ENCODE assay signal across 29 cellular contexts in the genomic region with DNA sequence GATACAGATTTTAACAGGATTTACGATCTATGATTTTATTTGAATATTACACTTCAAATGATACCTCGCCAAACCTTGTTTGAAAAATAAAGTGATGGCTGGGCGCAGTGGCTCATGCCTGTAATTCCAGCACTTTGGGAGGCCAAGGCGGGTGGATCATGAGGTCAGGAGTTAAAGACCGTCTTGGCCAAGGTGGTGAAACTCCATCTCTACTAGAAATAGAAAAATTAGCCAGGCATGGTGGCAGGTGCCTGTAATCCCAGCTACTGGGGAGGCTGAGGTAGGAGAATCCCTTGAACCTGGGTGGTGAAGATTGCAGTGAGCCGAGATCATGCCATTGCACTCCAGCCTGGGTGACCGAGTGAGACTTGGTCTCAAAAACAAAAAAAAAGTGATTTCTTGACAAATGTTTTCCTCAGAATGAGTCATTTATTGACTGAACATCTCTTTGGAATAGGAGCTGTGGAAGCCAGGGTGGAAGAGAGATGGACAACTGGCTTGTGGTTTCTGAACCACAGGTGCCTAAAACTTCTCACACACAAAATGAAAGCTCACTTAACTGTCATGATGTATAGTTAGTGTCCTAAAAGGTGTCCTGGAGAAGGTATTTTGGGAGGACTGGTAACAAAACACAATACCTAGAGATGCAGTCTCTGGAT. TPM values are rescaled to one million over a fixed set of nuclear protein-coding genes. Genes with fewer than 3 reads are reported as not detected.
A peak's percentile ranks its signal among the peaks of the same experiment; 100 is the strongest.
DNase-seq lines count a peak whose midpoint lies in the region; ATAC-seq, FAIRE-seq and TF ChIP-seq lines count a peak whose summit lies in the region.
"Had no signal": no experiment of that assay in that cellular context is flagged by ENCODE, and none has a peak within 500 bp of the region (broad histone marks: within the 10 kb centered on the region; RNA-seq: fewer than 3 reads in every experiment).

No MANE protein-coding gene starts in this region.

- H4K20me1 ChIP-seq in GM23338 (replicated peaks; ENCODE audit: insufficient read depth) = no peaks in the 10 kb centered on the region; the same call in 1 of the 2 replicates
- no peaks in the 10 kb centered on the region for H4K20me1 ChIP-seq in KMS-11 (ENCODE audit: insufficient read depth)
- H4K20me1 ChIP-seq in astrocyte (ENCODE audit: insufficient read depth, low read length) = peaks cover 10% of the 10 kb centered on the region

- H3K27me3 Mint-ChIP-seq in GM23338 (ENCODE audit: insufficient read depth, low read depth, poor library complexity) (peaks cover 10% of the 10 kb centered on the region), astrocyte (ENCODE audit: low read depth, unreplicated experiment) (no peaks in the 10 kb centered on the region), progenitor cell of endocrine pancreas (no peaks in the 10 kb centered on the region)
- H3K27me3 Mint-ChIP-seq: activated naive CD4-positive, alpha-beta T cell treated with anti-CD3 and anti-CD28 coated beads, Interleukin-2, amount 10 ng/mL, durations not matched to agents 7 days and 5 days; stimulated activated memory B cell treated with anti-CD40 and anti-IgM and Interleukin-4, amounts not matched to agents 10 μg/mL and 1 μg/mL and 100 μg/mL, for 72 hours had no signal

- H3K79me2 ChIP-seq in GM23338 (replicated peaks; ENCODE audit: insufficient read depth) (peaks cover 75% of the 10 kb centered on the region), KMS-11 (ENCODE audit: insufficient read depth, low read depth) (peaks cover 54% of the 10 kb centered on the region; the same call in 1 of the 2 replicates), astrocyte (ENCODE audit: insufficient read depth, low read length) (peaks cover 47% of the 10 kb centered on the region)

- peak overlapping the region; percentile 0; the same call in 1 of the 2 replicates for H3K9ac ChIP-seq in KMS-11
- no peak overlapping the region for H3K9ac ChIP-seq in astrocyte (ENCODE audit: low read length)

- H3K9me3 Mint-ChIP-seq in GM23338 (no peaks in the 10 kb centered on the region; the same call in 1 of the 3 replicates), astrocyte (ENCODE audit: unreplicated experiment) (no peaks in the 10 kb centered on the region), progenitor cell of endocrine pancreas (ENCODE audit: low read depth) (no peaks in the 10 kb centered on the region)
- H3K9me3 Mint-ChIP-seq: activated naive CD4-positive, alpha-beta T cell treated with anti-CD3 and anti-CD28 coated beads, Interleukin-2, amount 10 ng/mL, durations not matched to agents 7 days and 5 days; stimulated activated memory B cell treated with anti-CD40 and anti-IgM and Interleukin-4, amounts not matched to agents 10 μg/mL and 1 μg/mL and 100 μg/mL, for 72 hours had no signal

- H3K27ac Mint-ChIP-seq in GM23338 (no peak overlapping the region), astrocyte (ENCODE audit: unreplicated experiment) (peak overlapping the region; percentile 41), progenitor cell of endocrine pancreas (peak overlapping the region; percentile 57)
- H3K27ac Mint-ChIP-seq: activated naive CD4-positive, alpha-beta T cell treated with anti-CD3 and anti-CD28 coated beads, Interleukin-2, amount 10 ng/mL, durations not matched to agents 7 days and 5 days; stimulated activated memory B cell treated with anti-CD40 and anti-IgM and Interleukin-4, amounts not matched to agents 10 μg/mL and 1 μg/mL and 100 μg/mL, for 72 hours had no signal

- H3K36me3 ChIP-seq in GM23338 (ENCODE audit: insufficient read depth) = peaks cover 3% of the 10 kb centered on the region; the same call in 1 of the 2 replicates
- no peaks in the 10 kb centered on the region for H3K36me3 ChIP-seq in KMS-11 (ENCODE audit: insufficient read depth)
- no peaks in the 10 kb centered on the region for H3K36me3 ChIP-seq in astrocyte (ENCODE audit: insufficient read depth, low read length)
- H3K36me3 ChIP-seq: cardiac muscle cell, esophagus muscularis mucosa, right lobe of liver, thoracic aorta, WERI-Rb-1 had no signal

- no peaks in the 10 kb centered on the region for H3K9me3 ChIP-seq in astrocyte (ENCODE audit: insufficient read depth, low read depth, low read length)
- H3K9me3 ChIP-seq: esophagus muscularis mucosa, right lobe of liver, thoracic aorta had no signal

- TF ChIP-seq CTCF in GM23338 (conservative IDR thresholded peaks at IDR 0.05; ENCODE audit: low read depth in 2 of 2) (no peak), KMS-11 (conservative IDR thresholded peaks at IDR 0.05; ENCODE audit: low read depth, low read length) (no peak), astrocyte (IDR thresholded peaks at IDR 0.05; ENCODE audit: insufficient read depth, low read depth, low read length) (no peak), progenitor cell of endocrine pancreas (IDR thresholded peaks at IDR 0.05; ENCODE audit: unreplicated experiment) (no peak)

- H3K4me3 Mint-ChIP-seq in GM23338 = no peak overlapping the region
- no peak overlapping the region for H3K4me3 Mint-ChIP-seq in astrocyte (ENCODE audit: unreplicated experiment)
- no peak overlapping the region for H3K4me3 Mint-ChIP-seq in progenitor cell of endocrine pancreas (ENCODE audit: low read depth)
- H3K4me3 Mint-ChIP-seq: activated naive CD4-positive, alpha-beta T cell treated with anti-CD3 and anti-CD28 coated beads, Interleukin-2, amount 10 ng/mL, durations not matched to agents 7 days and 5 days; stimulated activated memory B cell treated with anti-CD40 and anti-IgM and Interleukin-4, amounts not matched to agents 10 μg/mL and 1 μg/mL and 100 μg/mL, for 72 hours had no signal

- H3K36me3 Mint-ChIP-seq in GM23338 (ENCODE audit: low read depth) (peaks cover 14% of the 10 kb centered on the region; the same call in 2 of the 3 replicates), astrocyte (ENCODE audit: low read depth, unreplicated experiment) (no peaks in the 10 kb centered on the region), progenitor cell of endocrine pancreas (ENCODE audit: insufficient read depth) (peaks cover 2% of the 10 kb centered on the region)
- H3K36me3 Mint-ChIP-seq: activated naive CD4-positive, alpha-beta T cell treated with anti-CD3 and anti-CD28 coated beads, Interleukin-2, amount 10 ng/mL, durations not matched to agents 7 days and 5 days had no signal

- no peak for FAIRE-seq in astrocyte (lab: Jason Lieb, UNC)
- FAIRE-seq: H1 had no signal

- peaks cover 32% of the 10 kb centered on the region for H3K4me1 Mint-ChIP-seq in GM23338
- peaks cover 11% of the 10 kb centered on the region for H3K4me1 Mint-ChIP-seq in astrocyte (ENCODE audit: low read depth, unreplicated experiment)
- H3K4me1 Mint-ChIP-seq in progenitor cell of endocrine pancreas (ENCODE audit: low read depth) = peaks cover 10% of the 10 kb centered on the region

- H2AFZ ChIP-seq in GM23338 (no peak overlapping the region), KMS-11 (ENCODE audit: low read depth) (no peak overlapping the region), astrocyte (ENCODE audit: low read depth, low read length) (no peak overlapping the region)

- H3F3A ChIP-seq in GM23338 (replicated peaks; ENCODE audit: low read depth) = peaks cover 19% of the 10 kb centered on the region; the same call in 1 of the 2 replicates

- H3K27ac ChIP-seq in GM23338 (ENCODE audit: low read depth) = peak overlapping the region; percentile 67; the same call in 1 of the 2 replicates
- peak overlapping the region; percentile 44 for H3K27ac ChIP-seq in KMS-11
- no peak overlapping the region for H3K27ac ChIP-seq in astrocyte (ENCODE audit: low read depth, low read length)
- H3K27ac ChIP-seq: cardiac muscle cell, esophagus muscularis mucosa, right lobe of liver, thoracic aorta, WERI-Rb-1 had no signal

- no peaks in the 10 kb centered on the region for H3K9me2 ChIP-seq in GM23338 (ENCODE audit: insufficient read depth)

- no peak for ATAC-seq in GM23338
- ATAC-seq: left colon; Panc1; stimulated activated memory B cell treated with anti-CD40 and anti-IgM and Interleukin-4, amounts not matched to agents 10 μg/mL and 1 μg/mL and 100 μg/mL, for 72 hours had no signal

- H3K4me1 ChIP-seq in GM23338 (ENCODE audit: insufficient read depth) (peaks cover 39% of the 10 kb centered on the region), KMS-11 (ENCODE audit: low read depth, poor library complexity, severe bottlenecking) (peaks cover 39% of the 10 kb centered on the region), astrocyte (ENCODE audit: insufficient read depth, low read length) (no peaks in the 10 kb centered on the region)
- H3K4me1 ChIP-seq: right lobe of liver had no signal

- no peak overlapping the region for H3K4me2 ChIP-seq in GM23338
- peak overlapping the region; percentile 52 for H3K4me2 ChIP-seq in KMS-11
- no peak overlapping the region for H3K4me2 ChIP-seq in astrocyte (ENCODE audit: low read length)

- DNase-seq in GM23338 (ENCODE audit: low spot score) = no peak
- no peak for DNase-seq in astrocyte (ENCODE audit: low read depth)
- no peak for DNase-seq in progenitor cell of endocrine pancreas (ENCODE audit: low spot score, unreplicated experiment)
- DNase-seq in NCI-H1694 (lab: John Stamatoyannopoulos, UW) = no peak
- no peak for DNase-seq in NCI-H345 (lab: John Stamatoyannopoulos, UW)
- no peak for DNase-seq in DMS153 treated with DMSO at 0.1 percent for 48 hours (lab: John Stamatoyannopoulos, UW; ENCODE audit: unreplicated experiment)
- no peak for DNase-seq in stimulated activated CD4-positive, alpha-beta T cell treated with anti-CD3 and anti-CD28 coated beads, Interleukin-2, amount 100 ng/mL, for 48 hours
- DNase-seq: activated naive CD4-positive, alpha-beta T cell treated with anti-CD3 and anti-CD28 coated beads, Interleukin-2, amount 10 ng/mL, durations not matched to agents 7 days and 5 days; aorta; cortex of kidney; foreskin melanocyte; KG1; left colon; NCI-H1436 treated with DMSO at 0.1 percent for 48 hours; NCI-H510A treated with DMSO at 0.1 percent for 48 hours; NK-92 treated with Interleukin-12 subunit alpha and Interleukin-12 subunit beta, amount 100 ng/mL, for 24 hours; right lobe of liver; SIG-M5; stimulated activated CD4-positive, alpha-beta T cell treated with anti-CD3 and anti-CD28 coated beads, Interleukin-4, amount 100 ng/mL, for 4 hours; SW 1271; T1000; WERI-Rb-1 had no signal

- H3K27me3 ChIP-seq in GM23338 (ENCODE audit: insufficient read depth) (no peaks in the 10 kb centered on the region), KMS-11 (ENCODE audit: insufficient read depth, low read depth) (no peaks in the 10 kb centered on the region), astrocyte (ENCODE audit: insufficient read depth, low read length) (no peaks in the 10 kb centered on the region)
- H3K27me3 ChIP-seq: cardiac muscle cell, esophagus muscularis mucosa, right lobe of liver had no signal

- no peak overlapping the region for H3K4me3 ChIP-seq in GM23338
- no peak overlapping the region for H3K4me3 ChIP-seq in KMS-11 (IDR thresholded peaks at IDR 0.05; ENCODE audit: insufficient read depth, low read depth, low read length)
- H3K4me3 ChIP-seq in astrocyte (ENCODE audit: insufficient read depth, low read depth, low read length) = no peak overlapping the region
- H3K4me3 ChIP-seq: cardiac muscle cell, esophagus muscularis mucosa, right lobe of liver, thoracic aorta had no signal

TF ChIP-seq in GM23338, 12 proteins besides CTCF, POLR2A, EP300 and RAD21 (continues in another document):
- TF ChIP-seq ZNF331 (CRISPR knock-in tag; IDR thresholded peaks at IDR 0.05; ENCODE audit: low read depth) = no peak

RNA-seq across cellular contexts. Expression of a gene that starts 11.9 kb away (rescaled TPM):
- total RNA-seq in GM23338 (2014; rRNA removed; shearing (Covaris generic)) = 21.9 and 29.9 TPM in 2 replicates
- 76.7 and 79.9 TPM in 2 replicates for polyA plus RNA-seq in GM23338 (2016; fragmentation: Nextera tagmentation; extraction: Ambion mirVana)
- 9.8 and 11.2 TPM in 2 replicates for total RNA-seq in astrocyte
- total RNA-seq in progenitor cell of endocrine pancreas = 27.7 and 30.1 TPM in 2 replicates
